18 cellular contexts compared by ENCODE assay signal in the genomic region with DNA sequence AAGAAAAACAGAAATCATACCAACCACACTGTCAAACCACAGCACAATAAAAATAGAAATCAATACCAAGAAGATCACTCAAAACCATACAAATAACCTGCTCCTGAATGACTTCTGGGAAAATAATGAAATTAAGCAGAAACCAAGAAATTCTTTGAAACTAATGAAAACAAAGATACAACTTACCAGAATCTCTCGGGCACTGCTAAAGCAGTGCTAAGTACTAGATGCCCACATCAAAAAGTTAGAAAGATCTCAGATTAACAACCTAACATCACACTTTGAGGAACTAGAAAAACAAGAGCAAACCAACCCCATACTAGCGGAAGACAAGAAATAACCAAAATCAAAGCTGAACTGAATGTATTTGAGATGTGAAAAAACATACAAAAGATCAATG. TPM values are rescaled to one million over a fixed set of nuclear protein-coding genes. Genes with fewer than 3 reads are reported as not detected.
"Had no signal": no experiment of that assay in that cellular context is flagged by ENCODE, and none has a peak within 500 bp of the region (broad histone marks: within the 10 kb centered on the region; RNA-seq: fewer than 3 reads in every experiment).

No MANE protein-coding gene starts in this region.

- H3K4me3 Mint-ChIP-seq: activated T-cell treated with anti-CD3 and anti-CD28 coated beads, Interleukin-2, amount 50 U/mL, for 4 hours; endodermal cell; immature natural killer cell; naive B cell; type B pancreatic cell had no signal

- DNase-seq: activated gamma-delta T cell treated with Interleukin-2 at 50 U/mL for 16 hours; activated T-cell treated with anti-CD3 and anti-CD28 coated beads, Interleukin-2, amount 50 U/mL, for 4 hours; brain microvascular endothelial cell; cerebellar nuclear complex; dermis blood vessel endothelial cell; endodermal cell; erythroblast; immature natural killer cell; naive B cell; nucleus accumbens; sigmoid colon; stimulated activated CD4-positive, alpha-beta T cell treated with anti-CD3 and anti-CD28 coated beads, Interleukin-2, amount 100 ng/mL, for 24 hours; stimulated activated naive CD4-positive, alpha-beta T cell; T1000 had no signal

- H3K27ac Mint-ChIP-seq: endodermal cell, immature natural killer cell, type B pancreatic cell had no signal

- H3K4me1 Mint-ChIP-seq: endodermal cell, immature natural killer cell, naive B cell had no signal

- H3K9me3 Mint-ChIP-seq: activated T-cell treated with anti-CD3 and anti-CD28 coated beads, Interleukin-2, amount 50 U/mL, for 4 hours; immature natural killer cell; type B pancreatic cell had no signal

- H3K36me3 Mint-ChIP-seq: immature natural killer cell, naive B cell, type B pancreatic cell had no signal

- ATAC-seq: activated T-cell treated with anti-CD3 and anti-CD28 coated beads, Interleukin-2, amount 50 U/mL, for 4 hours had no signal

- H3K27me3 Mint-ChIP-seq: type B pancreatic cell had no signal

RNA-seq across cellular contexts. Expression of gene AWAT2, which starts 33.2 kb away (rescaled TPM):
- total RNA-seq: activated T-cell treated with anti-CD3 and anti-CD28 coated beads, Interleukin-2, amount 50 U/mL, for 4 hours; endodermal cell; prostate gland; sigmoid colon had no signal

RNA-seq across cellular contexts. Expression of gene OTUD6A, which starts 45.7 kb away (rescaled TPM):
- total RNA-seq: activated T-cell treated with anti-CD3 and anti-CD28 coated beads, Interleukin-2, amount 50 U/mL, for 4 hours; dermis blood vessel endothelial cell; lung microvascular endothelial cell; sigmoid colon; suprapubic skin had no signal
